ENCODE assay signal across 28 cellular contexts in genomic region chr15:68512052-68512451, GRCh38.
DNase-seq lines count a peak whose midpoint lies in the region; ATAC-seq and TF ChIP-seq lines count a peak whose summit lies in the region.
"Had no signal": no experiment of that assay in that cellular context is flagged by ENCODE, and none has a peak within 500 bp of the region (broad histone marks: within the 10 kb centered on the region; RNA-seq: fewer than 3 reads in every experiment).

No MANE protein-coding gene starts in this region.

- ATAC-seq in heart right ventricle (peak in 1 of 8 donors; percentile 5), HG03135 (IDR thresholded peaks at IDR 0.05; ENCODE audit: unreplicated experiment) (no peak)
- ATAC-seq: activated naive CD8-positive, alpha-beta T cell treated with anti-CD3 and anti-CD28 coated beads, Interleukin-2, amount 50 U/mL, for 24 hours; GM23338 had no signal

- H3K4me3 ChIP-seq in heart right ventricle (no peak overlapping the region), mammary epithelial cell (replicated peaks in 1 of 3; ENCODE audit: insufficient read depth in 1 of 3, low read depth in 2 of 3, low read length in 3 of 3) (no peak overlapping the region), osteoblast (ENCODE audit: insufficient read depth, low read length) (peak overlapping the region; percentile 11), uterus (no peak overlapping the region)
- H3K4me3 ChIP-seq: A549, GM23338, PC-9, sigmoid colon had no signal

- H3K9ac ChIP-seq in mammary epithelial cell (ENCODE audit: insufficient read depth, low read length) = no peak overlapping the region

- peaks cover 0 to 33% (median 15%) of the 10 kb centered on the region in 9 donors for H3K4me1 ChIP-seq in heart right ventricle
- no peaks in the 10 kb centered on the region for H3K4me1 ChIP-seq in mammary epithelial cell (ENCODE audit: insufficient read depth, low read length)
- H3K4me1 ChIP-seq in osteoblast (ENCODE audit: insufficient read depth, low read length) = peaks cover 27% of the 10 kb centered on the region
- peaks cover 6 to 10% of the 10 kb centered on the region in 2 donors for H3K4me1 ChIP-seq in uterus
- H3K4me1 ChIP-seq: A549 had no signal

- H3K36me3 ChIP-seq in heart right ventricle (no peaks in the 10 kb centered on the region), mammary epithelial cell (ENCODE audit: insufficient read depth, low read length) (no peaks in the 10 kb centered on the region), osteoblast (ENCODE audit: insufficient read depth, low read length) (no peaks in the 10 kb centered on the region), uterus (no peaks in the 10 kb centered on the region)
- H3K36me3 ChIP-seq: brain microvascular endothelial cell, sigmoid colon had no signal

- H3K9me3 ChIP-seq in heart right ventricle = peaks cover 0 to 12% (median 6%) of the 10 kb centered on the region in 11 donors
- H3K9me3 ChIP-seq in mammary epithelial cell (replicated peaks; ENCODE audit: insufficient read depth, low read length) = no peaks in the 10 kb centered on the region
- H3K9me3 ChIP-seq in osteoblast (ENCODE audit: low read depth, low read length) = no peaks in the 10 kb centered on the region
- H3K9me3 ChIP-seq in uterus = no peaks in the 10 kb centered on the region

- H3K4me2 ChIP-seq in mammary epithelial cell (ENCODE audit: insufficient read depth, low read depth, low read length) = no peak overlapping the region
- peak overlapping the region; percentile 65 for H3K4me2 ChIP-seq in osteoblast (ENCODE audit: insufficient read depth, low read length)
- H3K4me2 ChIP-seq: A549, GM23338, PC-9 had no signal

- CTCF ChIA-PET in mammary epithelial cell (lab: Charles Lee; ENCODE audit: low non-redundant PET) = no interaction called here

- H3K27ac ChIP-seq in heart right ventricle (peak overlapping the region in 6 of 10 donors; percentile 40 to 75 (median 66)), mammary epithelial cell (ENCODE audit: insufficient read depth, low read depth, low read length) (no peak overlapping the region), osteoblast (ENCODE audit: low read depth, low read length) (peak overlapping the region; percentile 83), uterus (peak overlapping the region; percentile 85 to 92)
- H3K27ac ChIP-seq: brain microvascular endothelial cell, PC-9, sigmoid colon had no signal

- 73% methylated on average over 7 of the region's 7 CpGs for WGBS in heart right ventricle, 2 donors
- 16% methylated on average over 7 of the region's 7 CpGs for WGBS in mammary epithelial cell (ENCODE audit: low coverage, missing lambda C conversion rate)

- no peaks in the 10 kb centered on the region for H3K27me3 ChIP-seq in heart right ventricle
- H3K27me3 ChIP-seq in mammary epithelial cell (ENCODE audit: insufficient read depth, low read length) = no peaks in the 10 kb centered on the region
- no peaks in the 10 kb centered on the region for H3K27me3 ChIP-seq in osteoblast (ENCODE audit: insufficient read depth, low read length)
- no peaks in the 10 kb centered on the region for H3K27me3 ChIP-seq in uterus
- H3K27me3 ChIP-seq: brain microvascular endothelial cell, sigmoid colon had no signal

- dilution Hi-C loops in mammary epithelial cell (cut with HindIII; ENCODE audit: low sequenced_read_pairs) = no loop called here

- intact Hi-C loops in heart right ventricle (cut with DNase I) (loop anchor here in 1 of 10 donors (10.0 kb wide), 1 partner anchor 57 kb away; no protein-coding TSS in a partner anchor), cardiac septum (cut with DNase I) (no loop called here), mammary epithelial cell (cut with micrococcal nuclease) (no loop called here), uterus (cut with DNase I; ENCODE audit: low total_unique reads) (no loop called here)

- no TSS peak for BruUV-seq in mammary epithelial cell (replicated peaks; lab: Mats Ljungman, UMichigan)

- in situ Hi-C loops in mammary epithelial cell (cut with MboI; ENCODE audit: low sequenced_read_pairs in 2 of 2) = no loop called here

- no peak for TF ChIP-seq CTCF in heart right ventricle (IDR thresholded peaks at IDR 0.05)
- no peak for TF ChIP-seq CTCF in mammary epithelial cell (conservative IDR thresholded peaks at IDR 0.05 in 1 of 2, IDR thresholded peaks at IDR 0.05 in 1 of 2; ENCODE audit: extremely low read depth in 1 of 2, insufficient read depth in 1 of 2, low read depth in 1 of 2, low read length in 2 of 2)
- TF ChIP-seq CTCF in osteoblast (IDR thresholded peaks at IDR 0.05; ENCODE audit: extremely low read depth, low read depth, low read length) = no peak
- TF ChIP-seq CTCF in uterus (IDR thresholded peaks at IDR 0.05) = no peak

- DNase-seq in heart right ventricle = no peak
- DNase-seq in cardiac septum (ENCODE audit: low spot score) = no peak
- no peak for DNase-seq in mammary epithelial cell
- no peak for DNase-seq in osteoblast (ENCODE audit: insufficient read length, low spot score, missing footprints)
- no peak for DNase-seq in uterus
- no peak for DNase-seq in NCI-H2029 treated with DMSO at 0.1 percent for 48 hours (lab: John Stamatoyannopoulos, UW)
- DNase-seq in NCI-H1930 (lab: John Stamatoyannopoulos, UW) = no peak
- DNase-seq: activated CD4-positive, alpha-beta T cell treated with anti-CD3 and anti-CD28 coated beads, Interleukin-2, amount 50 U/mL, for 48 hours; activated CD4-positive, CD25-positive, alpha-beta regulatory T cell treated with anti-CD3 and anti-CD28 coated beads, Interleukin-2, amount 50 U/mL, for 72 hours; activated naive CD4-positive, alpha-beta T cell; activated naive CD8-positive, alpha-beta T cell treated with anti-CD3 and anti-CD28 coated beads, Interleukin-2, amount 50 U/mL, for 24 hours; AML-193; Calu3; CD4-positive, CD25-positive, alpha-beta regulatory T cell; DMS79 treated with DMSO at 0.1 percent for 48 hours; GDM1; MV-4-11; NCI-H1436; NCI-H345; SHP77; sigmoid colon; stimulated activated CD4-positive, alpha-beta T cell treated with anti-CD3 and anti-CD28 coated beads, Interleukin-4, amount 100 ng/mL, for 1 hour; trophoblast cell had no signal

- H3K79me2 ChIP-seq in mammary epithelial cell (ENCODE audit: insufficient read depth, low read length) (no peaks in the 10 kb centered on the region), osteoblast (ENCODE audit: insufficient read depth, low read length) (no peaks in the 10 kb centered on the region)

- peak overlapping the region; percentile 70 for H2AFZ ChIP-seq in mammary epithelial cell (ENCODE audit: low read depth, low read length)
- H2AFZ ChIP-seq in osteoblast (ENCODE audit: low read length) = peak overlapping the region; percentile 55
- H2AFZ ChIP-seq: GM23338, PC-9 had no signal

- TF ChIP-seq POLR2A in uterus (IDR thresholded peaks at IDR 0.05) = no peak

- H4K20me1 ChIP-seq in mammary epithelial cell (ENCODE audit: insufficient read depth, low read length) (no peaks in the 10 kb centered on the region), osteoblast (ENCODE audit: insufficient read depth, low read length) (no peaks in the 10 kb centered on the region)
